Comparison of ENCODE assay signal across 8 cellular contexts in the genomic region with DNA sequence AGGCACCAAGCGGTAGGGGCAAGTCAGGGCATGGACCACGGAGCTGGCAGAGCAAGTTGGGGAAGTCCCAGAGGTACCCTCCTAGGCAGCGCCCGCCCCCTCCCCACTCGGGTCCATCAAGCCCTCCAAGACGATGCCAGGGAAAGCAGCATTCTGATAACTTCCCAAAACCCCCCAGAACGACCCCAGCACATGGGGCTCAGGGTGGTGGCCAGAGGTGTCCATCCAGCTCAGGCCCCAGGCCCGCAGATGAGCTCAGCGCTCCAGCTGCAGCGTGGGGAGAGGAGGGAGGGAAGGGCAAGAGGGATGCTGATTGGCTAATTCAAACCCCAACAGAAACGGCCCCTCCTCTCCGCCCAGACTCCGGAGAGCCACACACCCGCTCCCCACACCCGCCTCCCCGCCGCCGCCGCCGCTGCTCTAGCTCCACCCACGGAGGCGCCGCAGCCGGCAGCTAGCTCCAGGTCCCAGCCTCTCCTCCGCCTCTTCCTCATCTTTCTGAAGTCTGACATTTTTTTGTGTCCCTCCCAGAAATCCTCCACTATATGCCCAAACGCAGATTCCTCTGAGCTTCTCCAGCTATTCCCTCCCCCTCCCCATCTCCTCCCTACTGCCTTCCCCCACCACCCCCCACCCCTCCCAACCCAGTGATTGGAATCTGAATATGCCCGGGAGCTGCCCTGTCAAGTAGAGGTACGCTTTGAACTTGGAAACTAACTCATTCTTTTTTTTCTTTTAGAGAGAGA. TPM values are rescaled to one million over a fixed set of nuclear protein-coding genes. Genes with fewer than 3 reads are reported as not detected.
DNase-seq lines count a peak whose midpoint lies in the region; ATAC-seq and TF ChIP-seq lines count a peak whose summit lies in the region.

No MANE protein-coding gene starts in this region.

- ATAC-seq in GM21367 (IDR thresholded peaks at IDR 0.05; ENCODE audit: unreplicated experiment): peak; percentile 67
- ATAC-seq in mucosa of descending colon: peak; percentile 97

- H3K27ac ChIP-seq in HUES6 (ENCODE audit: low read depth, low read length): peak overlapping the region; percentile 79
- H3K27ac ChIP-seq in OCI-LY1 (ENCODE audit: low read depth, low read length, poor library complexity, severe bottlenecking): peak overlapping the region; percentile 93

- peaks cover 11% of the 10 kb centered on the region; the same call in 1 of the 2 replicates for H3K36me3 ChIP-seq in HUES6 (ENCODE audit: control insufficient read depth, insufficient read depth, low read length)
- H3K36me3 ChIP-seq in OCI-LY1 (ENCODE audit: insufficient read depth, low read length): peaks cover 4% of the 10 kb centered on the region; the same call in 1 of the 2 replicates
- H3K36me3 ChIP-seq in mucosa of descending colon (ENCODE audit: low read depth): no peaks in the 10 kb centered on the region

- no peaks in the 10 kb centered on the region for H3K79me2 ChIP-seq in OCI-LY1 (ENCODE audit: insufficient read depth, low read length)

- no peak for TF ChIP-seq CTCF in OCI-LY1 (IDR thresholded peaks at IDR 0.05; ENCODE audit: low read length)
- TF ChIP-seq CTCF in epithelial cell of esophagus (IDR thresholded peaks at IDR 0.05; ENCODE audit: insufficient read depth, low read depth, low read length, missing control alignments): no peak
- TF ChIP-seq CTCF in mucosa of descending colon (IDR thresholded peaks at IDR 0.05): no peak

- H2AFZ ChIP-seq in OCI-LY1 (ENCODE audit: low read length): no peak overlapping the region

- DNase-seq in CMK (ENCODE audit: low read depth) (peak; percentile 90), activated T-cell treated with anti-CD3 and anti-CD28 coated beads for 1 hour (ENCODE audit: low read depth) (peak; percentile 70), epithelial cell of esophagus (ENCODE audit: low read depth) (peak; percentile 98), mucosa of descending colon (peak; percentile 92 to 94 (median 94))
- peak; percentile 52 to 65 for DNase-seq in stimulated activated CD8-positive, alpha-beta memory T cell treated with anti-CD3 and anti-CD28 coated beads, Interleukin-2, amount 100 ng/mL, for 1 hour (ENCODE audit: low read depth in 2 of 2)

- H3K4me3 ChIP-seq in HUES6 (ENCODE audit: low read depth, low read length) (peak overlapping the region; percentile 51), OCI-LY1 (ENCODE audit: low read depth, low read length, poor library complexity, severe bottlenecking) (peak overlapping the region; percentile 48), epithelial cell of esophagus (ENCODE audit: low read length) (peak overlapping the region; percentile 13), mucosa of descending colon (no peak overlapping the region)

- H3K27me3 ChIP-seq in HUES6 (ENCODE audit: control insufficient read depth, insufficient read depth, low read length): no peaks in the 10 kb centered on the region
- no peaks in the 10 kb centered on the region for H3K27me3 ChIP-seq in OCI-LY1 (ENCODE audit: insufficient read depth, low read length)

- H3K9me3 ChIP-seq in HUES6 (ENCODE audit: control insufficient read depth, insufficient read depth, low read depth, low read length) (no peaks in the 10 kb centered on the region), OCI-LY1 (ENCODE audit: low read length) (no peaks in the 10 kb centered on the region), mucosa of descending colon (no peaks in the 10 kb centered on the region)

- H3F3A ChIP-seq in OCI-LY1 (ENCODE audit: insufficient read depth, low read length): no peaks in the 10 kb centered on the region

- H3K4me2 ChIP-seq in OCI-LY1 (ENCODE audit: low read length): peak overlapping the region; percentile 70

- no peaks in the 10 kb centered on the region for H3K9me2 ChIP-seq in OCI-LY1 (ENCODE audit: low read depth, low read length)

- H3K4me1 ChIP-seq in HUES6 (ENCODE audit: control insufficient read depth, insufficient read depth, low read length) (peaks cover 20% of the 10 kb centered on the region), OCI-LY1 (ENCODE audit: insufficient read depth, low read length, severe bottlenecking) (peaks cover 35% of the 10 kb centered on the region), mucosa of descending colon (ENCODE audit: low read depth) (peaks cover 16% of the 10 kb centered on the region)

- intact Hi-C loops in mucosa of descending colon (cut with DNase I, micrococcal nuclease): no loop called here

- H3K9ac ChIP-seq in HUES6 (ENCODE audit: low read length) (peak overlapping the region; percentile 47), OCI-LY1 (ENCODE audit: low read length) (peak overlapping the region; percentile 68)

- H4K20me1 ChIP-seq in OCI-LY1 (ENCODE audit: insufficient read depth, low read length): no peaks in the 10 kb centered on the region

RNA-seq across cellular contexts. Expression of a gene that starts 40.3 kb away (rescaled TPM):
- total RNA-seq in mucosa of descending colon: 10 to 100 TPM; 11.6 to 35.0 (median 30.0) TPM
